In genomic region chr20:53707341-53708102, GRCh38 we compare ENCODE assay signal across 1 cellular context.
TF ChIP-seq lines count a peak whose summit lies in the region.

No MANE protein-coding gene starts in this region.

TF ChIP-seq in IMR-90, 13 proteins besides CTCF, POLR2A, EP300 and RAD21 (continued from another document):
- no peak for TF ChIP-seq FOS (IDR thresholded peaks at IDR 0.05; ENCODE audit: low read depth, low read length)
- no peak for TF ChIP-seq BHLHE40 (IDR thresholded peaks at IDR 0.05; ENCODE audit: low read depth, low read length)
- no peak for TF ChIP-seq MAFK (IDR thresholded peaks at IDR 0.05; ENCODE audit: low read depth, low read length)
TF ChIP-seq in IMR-90: peak in this region for 0.
